Comparison of ENCODE assay signal across 8 cellular contexts in genomic region chr10:484925-485661, GRCh38.
DNase-seq lines count a peak whose midpoint lies in the region; ATAC-seq and TF ChIP-seq lines count a peak whose summit lies in the region.

No MANE protein-coding gene starts in this region.

- H3K4me3 Mint-ChIP-seq in CD4-positive, CD25-positive, alpha-beta regulatory T cell: peak overlapping the region; percentile 83 to 93 (median 86)
- H3K4me3 Mint-ChIP-seq in activated T-cell treated with anti-CD3 and anti-CD28 coated beads, Interleukin-2, amount 50 U/mL, for 24 hours: peak overlapping the region; percentile 80
- peak overlapping the region; percentile 73 for H3K4me3 Mint-ChIP-seq in stimulated activated memory B cell treated with anti-CD40 and anti-IgM and Interleukin-4, amounts not matched to agents 10 μg/mL and 1 μg/mL and 100 μg/mL, for 72 hours

- peak overlapping the region; percentile 85 to 96 (median 92) for H3K27ac Mint-ChIP-seq in CD4-positive, CD25-positive, alpha-beta regulatory T cell
- peak overlapping the region; percentile 90 for H3K27ac Mint-ChIP-seq in activated T-cell treated with anti-CD3 and anti-CD28 coated beads, Interleukin-2, amount 50 U/mL, for 24 hours
- H3K27ac Mint-ChIP-seq in stimulated activated memory B cell treated with anti-CD40 and anti-IgM and Interleukin-4, amounts not matched to agents 10 μg/mL and 1 μg/mL and 100 μg/mL, for 72 hours: peak overlapping the region; percentile 87

- peak overlapping the region; percentile 70 for H3K27ac ChIP-seq in CD4-positive, CD25-positive, alpha-beta regulatory T cell (ENCODE audit: insufficient read depth, low read length, poor library complexity, severe bottlenecking)
- H3K27ac ChIP-seq in foreskin keratinocyte: no peak overlapping the region

- H3K4me1 ChIP-seq in CD4-positive, CD25-positive, alpha-beta regulatory T cell (ENCODE audit: control insufficient read depth, insufficient read depth, low read length, poor library complexity, severe bottlenecking): no peaks in the 10 kb centered on the region
- peaks cover 10% of the 10 kb centered on the region for H3K4me1 ChIP-seq in foreskin keratinocyte

- H3K36me3 Mint-ChIP-seq in CD4-positive, CD25-positive, alpha-beta regulatory T cell: no peaks in the 10 kb centered on the region
- H3K36me3 Mint-ChIP-seq in activated T-cell treated with anti-CD3 and anti-CD28 coated beads, Interleukin-2, amount 50 U/mL, for 24 hours (ENCODE audit: low read depth): no peaks in the 10 kb centered on the region
- H3K36me3 Mint-ChIP-seq in stimulated activated memory B cell treated with anti-CD40 and anti-IgM and Interleukin-4, amounts not matched to agents 10 μg/mL and 1 μg/mL and 100 μg/mL, for 72 hours: no peaks in the 10 kb centered on the region

- ATAC-seq in CD4-positive, CD25-positive, alpha-beta regulatory T cell (ENCODE audit: low read depth in 2 of 2): peak; percentile 61 to 73
- ATAC-seq in HG02938 (IDR thresholded peaks at IDR 0.05; ENCODE audit: unreplicated experiment) (peak; percentile 54), foreskin keratinocyte (peak; percentile 64), GM21717 (IDR thresholded peaks at IDR 0.05; ENCODE audit: unreplicated experiment) (no peak)
- ATAC-seq in stimulated activated memory B cell treated with anti-CD40 and anti-IgM and Interleukin-4, amounts not matched to agents 10 μg/mL and 1 μg/mL and 100 μg/mL, for 72 hours: peak; percentile 67

- H3K27me3 Mint-ChIP-seq in CD4-positive, CD25-positive, alpha-beta regulatory T cell: peaks cover 10% of the 10 kb centered on the region
- peaks cover under 1% of the 10 kb centered on the region for H3K27me3 Mint-ChIP-seq in activated T-cell treated with anti-CD3 and anti-CD28 coated beads, Interleukin-2, amount 50 U/mL, for 24 hours
- peaks cover 4% of the 10 kb centered on the region for H3K27me3 Mint-ChIP-seq in stimulated activated memory B cell treated with anti-CD40 and anti-IgM and Interleukin-4, amounts not matched to agents 10 μg/mL and 1 μg/mL and 100 μg/mL, for 72 hours

- peaks cover 0 to 32% (median 8%) of the 10 kb centered on the region in 4 donors for H3K4me1 Mint-ChIP-seq in CD4-positive, CD25-positive, alpha-beta regulatory T cell
- peaks cover 22% of the 10 kb centered on the region for H3K4me1 Mint-ChIP-seq in activated T-cell treated with anti-CD3 and anti-CD28 coated beads, Interleukin-2, amount 50 U/mL, for 24 hours (ENCODE audit: low read depth)
- H3K4me1 Mint-ChIP-seq in stimulated activated memory B cell treated with anti-CD40 and anti-IgM and Interleukin-4, amounts not matched to agents 10 μg/mL and 1 μg/mL and 100 μg/mL, for 72 hours: peaks cover 6% of the 10 kb centered on the region

- peak overlapping the region; percentile 77 for H3K4me3 ChIP-seq in CD4-positive, CD25-positive, alpha-beta regulatory T cell (ENCODE audit: low read depth, low read length)

- no peak for TF ChIP-seq CTCF in foreskin keratinocyte (conservative IDR thresholded peaks at IDR 0.05)

- H3K9me3 ChIP-seq in CD4-positive, CD25-positive, alpha-beta regulatory T cell (ENCODE audit: control insufficient read depth in 2 of 2, low read length in 2 of 2): no peaks in the 10 kb centered on the region

- no peaks in the 10 kb centered on the region for H3K9me3 Mint-ChIP-seq in CD4-positive, CD25-positive, alpha-beta regulatory T cell
- H3K9me3 Mint-ChIP-seq in activated T-cell treated with anti-CD3 and anti-CD28 coated beads, Interleukin-2, amount 50 U/mL, for 24 hours: no peaks in the 10 kb centered on the region
- no peaks in the 10 kb centered on the region for H3K9me3 Mint-ChIP-seq in stimulated activated memory B cell treated with anti-CD40 and anti-IgM and Interleukin-4, amounts not matched to agents 10 μg/mL and 1 μg/mL and 100 μg/mL, for 72 hours

- no peaks in the 10 kb centered on the region for H3K27me3 ChIP-seq in CD4-positive, CD25-positive, alpha-beta regulatory T cell (ENCODE audit: control insufficient read depth, insufficient read depth, low read length)
- no peaks in the 10 kb centered on the region for H3K27me3 ChIP-seq in foreskin keratinocyte

- DNase-seq in CD4-positive, CD25-positive, alpha-beta regulatory T cell: peak in 2 of 3 donors; percentile 14 to 71
- peak; percentile 60 for DNase-seq in activated T-cell treated with anti-CD3 and anti-CD28 coated beads, Interleukin-2, amount 50 U/mL, for 24 hours
- peak in 1 of 2 donors; percentile 39 for DNase-seq in foreskin keratinocyte
- no peak for DNase-seq in NK-92 (lab: John Stamatoyannopoulos, UW; ENCODE audit: unreplicated experiment)
- DNase-seq in SHP77 (lab: John Stamatoyannopoulos, UW): no peak

- H3K36me3 ChIP-seq in CD4-positive, CD25-positive, alpha-beta regulatory T cell (ENCODE audit: control insufficient read depth, insufficient read depth, low read length): no peaks in the 10 kb centered on the region

Comparison
In these comparisons a context has a peak if more than half of its experiments do, and no peak if none do; other contexts are left out.
1. DNase-seq: peak in CD4-positive, CD25-positive, alpha-beta regulatory T cell (2 of 3) and activated T-cell treated with anti-CD3 and anti-CD28 coated beads, Interleukin-2, amount 50 U/mL, for 24 hours (single experiment); none in NK-92 (single experiment) and SHP77 (0 of 2).
2. Peak in every context shown above with its lines, with median percentiles within 50 percentile points of each other: H3K27ac Mint-ChIP-seq and H3K4me3 Mint-ChIP-seq.